22 cellular contexts compared by ENCODE assay signal in the genomic region with DNA sequence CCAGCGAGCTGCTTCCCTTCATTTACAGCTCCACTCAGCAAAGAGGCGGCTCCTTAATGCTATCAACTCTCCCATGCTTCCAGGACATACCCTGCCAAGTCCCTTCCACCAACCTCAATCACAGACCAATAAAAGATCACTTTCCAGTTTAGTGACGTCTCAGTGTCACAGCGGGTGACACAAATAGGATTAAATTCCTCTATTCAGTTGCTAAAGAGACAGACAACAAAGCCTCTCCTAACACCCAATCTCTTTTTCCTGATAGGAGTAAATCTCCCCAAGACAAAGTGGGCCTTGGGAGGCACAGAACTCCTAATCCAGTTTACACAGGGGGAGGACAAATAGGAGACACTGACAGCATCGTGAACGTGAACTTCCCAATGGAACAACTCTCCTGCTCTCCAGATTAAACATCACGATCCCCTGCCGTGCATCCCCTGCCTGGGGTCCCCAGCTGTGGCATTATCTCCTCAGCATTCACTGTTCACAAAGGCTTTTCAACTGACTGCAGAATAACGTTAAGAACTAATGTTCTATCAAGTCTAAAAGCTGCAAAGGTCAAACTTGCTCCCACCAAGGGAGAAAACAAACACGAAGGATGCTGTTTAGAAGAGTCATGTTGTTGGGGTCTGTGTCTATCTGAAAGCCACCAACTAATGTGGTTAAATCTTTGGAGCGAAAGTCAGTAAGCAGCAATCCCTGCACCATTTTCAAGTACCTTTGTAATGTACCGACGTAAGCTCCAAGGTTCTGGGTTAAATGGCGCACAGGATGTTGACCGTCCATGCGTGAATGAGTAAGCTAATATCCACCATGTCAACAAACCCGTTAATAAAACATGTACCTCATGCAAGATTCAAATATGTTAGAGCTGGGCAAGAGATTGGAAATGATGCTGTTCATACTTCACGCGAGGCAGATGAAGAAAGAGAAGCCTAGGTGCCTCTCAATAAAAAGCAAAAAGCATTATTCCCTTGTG. TPM values are rescaled to one million over a fixed set of nuclear protein-coding genes. Genes with fewer than 3 reads are reported as not detected.
DNase-seq lines count a peak whose midpoint lies in the region; TF ChIP-seq lines count a peak whose summit lies in the region.
"Had no signal": no experiment of that assay in that cellular context is flagged by ENCODE, and none has a peak within 500 bp of the region (broad histone marks: within the 10 kb centered on the region; RNA-seq: fewer than 3 reads in every experiment).

No MANE protein-coding gene starts in this region.

- H3K4me3 ChIP-seq in Peyer's patch (no peak overlapping the region), ovary (no peak overlapping the region)
- H3K4me3 ChIP-seq: ascending aorta, transverse colon had no signal

- WGBS in ovary, 3 donors = 35 to 48% (median 46%) methylated on average over 18 to 19 of the region's 19 CpGs

- H3K4me1 ChIP-seq in Peyer's patch = no peaks in the 10 kb centered on the region
- H3K4me1 ChIP-seq in ovary (ENCODE audit: insufficient read depth) = no peaks in the 10 kb centered on the region
- H3K4me1 ChIP-seq: ascending aorta, transverse colon had no signal

- no peak for TF ChIP-seq CTCF in Peyer's patch (IDR thresholded peaks at IDR 0.05)
- no peak for TF ChIP-seq CTCF in ovary (IDR thresholded peaks at IDR 0.05)

- H3K27ac ChIP-seq in Peyer's patch (no peak overlapping the region), ovary (no peak overlapping the region)
- H3K27ac ChIP-seq: ascending aorta, neutrophil, transverse colon had no signal

- H3K9me3 ChIP-seq in Peyer's patch (no peaks in the 10 kb centered on the region), ovary (no peaks in the 10 kb centered on the region)
- H3K9me3 ChIP-seq: ascending aorta, neutrophil, transverse colon had no signal

- TF ChIP-seq POLR2A in Peyer's patch (IDR thresholded peaks at IDR 0.05) = no peak
- no peak for TF ChIP-seq POLR2A in ovary (IDR thresholded peaks at IDR 0.05)

- H3K36me3 ChIP-seq in Peyer's patch (no peaks in the 10 kb centered on the region), ovary (no peaks in the 10 kb centered on the region)
- H3K36me3 ChIP-seq: ascending aorta, neutrophil, transverse colon had no signal

- no peak for TF ChIP-seq EP300 in ovary (IDR thresholded peaks at IDR 0.05)

- DNase-seq in NCI-H2196 (lab: John Stamatoyannopoulos, UW; ENCODE audit: unreplicated experiment) (peak; percentile 4), NCI-H2196 treated with DMSO at 0.1 percent for 48 hours (lab: John Stamatoyannopoulos, UW; ENCODE audit: unreplicated experiment) (no peak), NCI-H748 treated with DMSO at 0.1 percent for 48 hours (lab: John Stamatoyannopoulos, UW) (peak; percentile 88), iPS DF 4.7 (ENCODE audit: extremely low read depth, low spot score) (peak; percentile 87), Peyer's patch (no peak), ovary (no peak), cortex of kidney (lab: John Stamatoyannopoulos, UW) (no peak)
- no peak for DNase-seq in stimulated activated CD4-positive, alpha-beta T cell treated with anti-CD3 and anti-CD28 coated beads, Interleukin-2, amount 100 ng/mL, for 48 hours
- DNase-seq: activated CD4-positive, alpha-beta T cell treated with anti-CD3 and anti-CD28 coated beads, Interleukin-2, amount 10 ng/mL, durations not matched to agents 7 days and 5 days; activated naive CD4-positive, alpha-beta T cell treated with Interleukin-2 at 50 U/mL for 16 hours; C1 segment of cervical spinal cord; DND-41; Kasumi-1; kidney; mesenchymal stem cell; NCI-H1417 treated with DMSO at 0.1 percent for 48 hours; RPMI8226; stimulated activated naive CD4-positive, alpha-beta T cell treated with Interleukin-2 at 50 U/mL for 16 hours; transverse colon had no signal

- H3K27me3 ChIP-seq in Peyer's patch = no peaks in the 10 kb centered on the region
- no peaks in the 10 kb centered on the region for H3K27me3 ChIP-seq in ovary
- H3K27me3 ChIP-seq: ascending aorta, neutrophil, transverse colon had no signal

- intact Hi-C loops in ovary (cut with DNase I) = loop anchor here in 1 of 4 donors (5.0 kb wide), 1 partner anchor 1755 kb away; no protein-coding TSS in a partner anchor

RNA-seq across cellular contexts. Expression of a gene that starts 31.5 kb away (rescaled TPM):
- 1 to 10 TPM in 1 of 4 donors, under 1 TPM in 3; 0.27 to 1.7 (median 0.41) TPM for total RNA-seq in Peyer's patch
- not detected for total RNA-seq in ovary
- under 1 TPM in 1 of 2 donors, not detected in 1; 0.04 TPM for polyA plus RNA-seq in ovary
- total RNA-seq: A172; activated CD4-positive, alpha-beta T cell treated with anti-CD3 and anti-CD28 coated beads, Interleukin-2, amount 10 ng/mL, durations not matched to agents 7 days and 5 days; ascending aorta had no signal

Comparison
In these comparisons a context has a peak if more than half of its experiments do, and no peak if none do; other contexts are left out.
1. DNase-seq: peak in NCI-H2196 (single experiment), NCI-H748 treated with DMSO at 0.1 percent for 48 hours (single experiment) and iPS DF 4.7 (single experiment); none in NCI-H2196 treated with DMSO at 0.1 percent for 48 hours (single experiment), stimulated activated CD4-positive, alpha-beta T cell treated with anti-CD3 and anti-CD28 coated beads, Interleukin-2, amount 100 ng/mL, for 48 hours (0 of 2), Peyer's patch (0 of 3), ovary (0 of 5) and cortex of kidney (single experiment).